In genomic region chr11:123202723-123203122, GRCh38 we compare ENCODE assay signal across 3 cellular contexts.
TF ChIP-seq lines count a peak whose summit lies in the region.

No MANE protein-coding gene starts in this region.

TF ChIP-seq in GM23338, 12 proteins besides CTCF, POLR2A, EP300 and RAD21:
- TF ChIP-seq EZH2phosphoT487 (IDR thresholded peaks at IDR 0.05; ENCODE audit: unreplicated experiment) (no peak), JUNB (IDR thresholded peaks at IDR 0.05; ENCODE audit: unreplicated experiment) (no peak), NANOG (IDR thresholded peaks at IDR 0.05; ENCODE audit: borderline replicate concordance) (no peak), CREB1 (CRISPR knock-in tag; IDR thresholded peaks at IDR 0.05; ENCODE audit: low read depth) (no peak), EZH2 (IDR thresholded peaks at IDR 0.05; ENCODE audit: low read depth, unreplicated experiment) (no peak), POLR2AphosphoS5 (IDR thresholded peaks at IDR 0.05; ENCODE audit: low read depth) (no peak), ZNF331 (CRISPR knock-in tag; IDR thresholded peaks at IDR 0.05; ENCODE audit: low read depth) (no peak), ETS1 (IDR thresholded peaks at IDR 0.05) (no peak), STAT1 (IDR thresholded peaks at IDR 0.05; ENCODE audit: unreplicated experiment) (no peak), ZNF114 (CRISPR knock-in tag; IDR thresholded peaks at IDR 0.05) (no peak)

TF ChIP-seq in H1, 55 proteins besides CTCF, POLR2A, EP300 and RAD21:
- no peak for TF ChIP-seq CHD2 (IDR thresholded peaks at IDR 0.05; ENCODE audit: low read length)
- no peak for TF ChIP-seq BCL11A (IDR thresholded peaks at IDR 0.05; ENCODE audit: low read depth in 2 of 2, low read length in 2 of 2)
- no peak for TF ChIP-seq CHD7 (IDR thresholded peaks at IDR 0.05; ENCODE audit: insufficient replicate concordance, low read length)
- no peak for TF ChIP-seq SUZ12 (IDR thresholded peaks at IDR 0.05; ENCODE audit: low read length)
- no peak for TF ChIP-seq KDM4A (IDR thresholded peaks at IDR 0.05; ENCODE audit: low read depth, low read length, severe bottlenecking)
- no peak for TF ChIP-seq TEAD4 (IDR thresholded peaks at IDR 0.05; ENCODE audit: low read depth, low read length)
- no peak for TF ChIP-seq GABPA (IDR thresholded peaks at IDR 0.05; ENCODE audit: borderline replicate concordance, insufficient read depth, low read length)
- no peak for TF ChIP-seq JUN (IDR thresholded peaks at IDR 0.05; ENCODE audit: low read depth, low read length)
- TF ChIP-seq SIX5 (IDR thresholded peaks at IDR 0.05; ENCODE audit: low read depth, low read length), result no peak
- TF ChIP-seq RFX5 (IDR thresholded peaks at IDR 0.05; ENCODE audit: borderline replicate concordance, low read depth, low read length), result no peak
- TF ChIP-seq TBP (IDR thresholded peaks at IDR 0.05; ENCODE audit: low read depth, low read length), result no peak
- no peak for TF ChIP-seq POU5F1 (IDR thresholded peaks at IDR 0.05; ENCODE audit: low read depth, low read length)
- no peak for TF ChIP-seq MAFK (IDR thresholded peaks at IDR 0.05; ENCODE audit: low read depth, low read length)
- TF ChIP-seq KDM1A (IDR thresholded peaks at IDR 0.05; ENCODE audit: borderline replicate concordance, low read length), result no peak
- no peak for TF ChIP-seq RXRA (IDR thresholded peaks at IDR 0.05; ENCODE audit: insufficient read depth, low read depth, low read length)

TF ChIP-seq in WTC11, 78 proteins besides CTCF, POLR2A, EP300 and RAD21:
- TF ChIP-seq SMAD3 (CRISPR knock-in tag; IDR thresholded peaks at IDR 0.05; ENCODE audit: borderline replicate concordance) (no peak), ZSCAN18 (CRISPR knock-in tag; IDR thresholded peaks at IDR 0.05) (no peak), ZBTB43 (CRISPR knock-in tag; IDR thresholded peaks at IDR 0.05) (no peak), ZNF232 (CRISPR knock-in tag; IDR thresholded peaks at IDR 0.05) (no peak), NR2C2 (CRISPR knock-in tag; IDR thresholded peaks at IDR 0.05) (no peak), FOXP4 (CRISPR knock-in tag; IDR thresholded peaks at IDR 0.05) (no peak), CREM (CRISPR knock-in tag; IDR thresholded peaks at IDR 0.05) (no peak)
